ENCODE assay signal across 23 cellular contexts in genomic region chr11:68517121-68517741, GRCh38. TPM values are rescaled to one million over a fixed set of nuclear protein-coding genes. Genes with fewer than 3 reads are reported as not detected.
A peak's percentile ranks its signal among the peaks of the same experiment; 100 is the strongest.
DNase-seq lines count a peak whose midpoint lies in the region; ATAC-seq and TF ChIP-seq lines count a peak whose summit lies in the region.
"Had no signal": no experiment of that assay in that cellular context is flagged by ENCODE, and none has a peak within 500 bp of the region (broad histone marks: within the 10 kb centered on the region; RNA-seq: fewer than 3 reads in every experiment).

No MANE protein-coding gene starts in this region.

- WGBS in adrenal gland, 4 donors, result 70 to 78% (median 77%) methylated on average over 5 of the region's 5 CpGs

- no peaks in the 10 kb centered on the region for H3K9me3 ChIP-seq in T-helper 17 cell (ENCODE audit: control insufficient read depth, low read length, poor library complexity, severe bottlenecking)
- no peaks in the 10 kb centered on the region for H3K9me3 ChIP-seq in adrenal gland (replicated peaks in 1 of 3)
- H3K9me3 ChIP-seq: ovary, right atrium auricular region, upper lobe of left lung had no signal

- H3K9me3 Mint-ChIP-seq in activated naive CD4-positive, alpha-beta T cell treated with anti-CD3 and anti-CD28 coated beads, Interleukin-2, amount 50 U/mL, for 24 hours, result no peaks in the 10 kb centered on the region
- no peaks in the 10 kb centered on the region for H3K9me3 Mint-ChIP-seq in activated naive CD4-positive, alpha-beta T cell treated with anti-CD3 and anti-CD28 coated beads, Interleukin-2, amount 10 ng/mL, durations not matched to agents 7 days and 5 days
- no peaks in the 10 kb centered on the region for H3K9me3 Mint-ChIP-seq in endothelial cell (ENCODE audit: unreplicated experiment)

- intact Hi-C loops in adrenal gland (cut with DNase I), result no loop called here

- peaks cover 15% of the 10 kb centered on the region for H3K36me3 Mint-ChIP-seq in activated naive CD4-positive, alpha-beta T cell treated with anti-CD3 and anti-CD28 coated beads, Interleukin-2, amount 50 U/mL, for 24 hours
- H3K36me3 Mint-ChIP-seq in activated naive CD4-positive, alpha-beta T cell treated with anti-CD3 and anti-CD28 coated beads, Interleukin-2, amount 10 ng/mL, durations not matched to agents 7 days and 5 days, result peaks cover 64% of the 10 kb centered on the region
- peaks cover 2% of the 10 kb centered on the region for H3K36me3 Mint-ChIP-seq in T-helper 17 cell (ENCODE audit: low read depth)
- peaks cover 38% of the 10 kb centered on the region for H3K36me3 Mint-ChIP-seq in endothelial cell (ENCODE audit: low read depth, unreplicated experiment)

- no peak for DNase-seq in activated naive CD4-positive, alpha-beta T cell treated with anti-CD3 and anti-CD28 coated beads, Interleukin-2, amount 10 ng/mL, durations not matched to agents 7 days and 5 days
- DNase-seq in T-helper 17 cell, result no peak
- DNase-seq in endothelial cell (ENCODE audit: low spot score), result no peak
- DNase-seq in adrenal gland, result no peak
- DNase-seq in omental fat pad (ENCODE audit: low spot score), result no peak
- DNase-seq: activated effector memory CD4-positive, alpha-beta T cell treated with anti-CD3 and anti-CD28 coated beads, Interleukin-2, amount 50 U/mL, for 16 hours; C1 segment of cervical spinal cord; DMS 273 treated with DMSO at 0.1 percent for 48 hours; head of caudate nucleus; left colon; mesenchymal stem cell; NCI-H1930; NCI-H2227 treated with DMSO at 0.1 percent for 48 hours; NCI-H748 treated with DMSO at 0.1 percent for 48 hours; ovary; stimulated activated CD4-positive, alpha-beta T cell treated with anti-CD3 and anti-CD28 coated beads, Interleukin-12 subunit alpha, Interleukin-12 subunit beta, amount 100 ng/mL, for 4 hours; upper lobe of left lung had no signal

- H3K4me1 Mint-ChIP-seq in activated naive CD4-positive, alpha-beta T cell treated with anti-CD3 and anti-CD28 coated beads, Interleukin-2, amount 50 U/mL, for 24 hours, result peaks cover 86% of the 10 kb centered on the region
- peaks cover 9% of the 10 kb centered on the region for H3K4me1 Mint-ChIP-seq in activated naive CD4-positive, alpha-beta T cell treated with anti-CD3 and anti-CD28 coated beads, Interleukin-2, amount 10 ng/mL, durations not matched to agents 7 days and 5 days
- H3K4me1 Mint-ChIP-seq in T-helper 17 cell (peaks cover 40% of the 10 kb centered on the region), endothelial cell (ENCODE audit: unreplicated experiment) (peaks cover 25% of the 10 kb centered on the region)

- H3K27me3 Mint-ChIP-seq in activated naive CD4-positive, alpha-beta T cell treated with anti-CD3 and anti-CD28 coated beads, Interleukin-2, amount 50 U/mL, for 24 hours, result no peaks in the 10 kb centered on the region
- H3K27me3 Mint-ChIP-seq in activated naive CD4-positive, alpha-beta T cell treated with anti-CD3 and anti-CD28 coated beads, Interleukin-2, amount 10 ng/mL, durations not matched to agents 7 days and 5 days, result no peaks in the 10 kb centered on the region
- no peaks in the 10 kb centered on the region for H3K27me3 Mint-ChIP-seq in T-helper 17 cell
- peaks cover 4% of the 10 kb centered on the region for H3K27me3 Mint-ChIP-seq in endothelial cell (ENCODE audit: unreplicated experiment)

- no peak overlapping the region for H3K27ac ChIP-seq in adrenal gland
- H3K27ac ChIP-seq: cardiac muscle cell, ovary, right atrium auricular region, upper lobe of left lung had no signal

- H3K4me3 ChIP-seq in adrenal gland, result no peak overlapping the region
- H3K4me3 ChIP-seq: cardiac muscle cell, ovary, right atrium auricular region, upper lobe of left lung had no signal

- peak overlapping the region; percentile 78 for H3K27ac Mint-ChIP-seq in activated naive CD4-positive, alpha-beta T cell treated with anti-CD3 and anti-CD28 coated beads, Interleukin-2, amount 50 U/mL, for 24 hours
- H3K27ac Mint-ChIP-seq in activated naive CD4-positive, alpha-beta T cell treated with anti-CD3 and anti-CD28 coated beads, Interleukin-2, amount 10 ng/mL, durations not matched to agents 7 days and 5 days, result no peak overlapping the region
- H3K27ac Mint-ChIP-seq in T-helper 17 cell, result peak overlapping the region; percentile 67
- peak overlapping the region; percentile 49 for H3K27ac Mint-ChIP-seq in endothelial cell (ENCODE audit: unreplicated experiment)

- TF ChIP-seq CTCF in endothelial cell (IDR thresholded peaks at IDR 0.05; ENCODE audit: unreplicated experiment) (no peak), adrenal gland (IDR thresholded peaks at IDR 0.05) (no peak), omental fat pad (IDR thresholded peaks at IDR 0.05) (no peak)

- CTCF ChIA-PET in activated naive CD4-positive, alpha-beta T cell treated with anti-CD3 and anti-CD28 coated beads, Interleukin-2, amount 10 ng/mL, durations not matched to agents 7 days and 5 days (lab: Charles Lee), result no interaction called here

- H3K27me3 ChIP-seq in adrenal gland, result no peaks in the 10 kb centered on the region
- H3K27me3 ChIP-seq: cardiac muscle cell, ovary, right atrium auricular region, upper lobe of left lung had no signal

- no peak for ATAC-seq in T-helper 17 cell
- no peak for ATAC-seq in GM21447 (IDR thresholded peaks at IDR 0.05; ENCODE audit: unreplicated experiment)
- ATAC-seq in omental fat pad (ENCODE audit: low FRiP score), result no peak
- no peak for ATAC-seq in HG03135 (IDR thresholded peaks at IDR 0.05; ENCODE audit: unreplicated experiment)
- ATAC-seq: HCT116, left colon had no signal

- no peak overlapping the region for H3K4me3 Mint-ChIP-seq in activated naive CD4-positive, alpha-beta T cell treated with anti-CD3 and anti-CD28 coated beads, Interleukin-2, amount 50 U/mL, for 24 hours
- H3K4me3 Mint-ChIP-seq in activated naive CD4-positive, alpha-beta T cell treated with anti-CD3 and anti-CD28 coated beads, Interleukin-2, amount 10 ng/mL, durations not matched to agents 7 days and 5 days, result no peak overlapping the region
- no peak overlapping the region for H3K4me3 Mint-ChIP-seq in T-helper 17 cell
- no peak overlapping the region for H3K4me3 Mint-ChIP-seq in endothelial cell (ENCODE audit: unreplicated experiment)

- TF ChIP-seq POLR2A in adrenal gland (IDR thresholded peaks at IDR 0.05), result no peak

- H3K4me1 ChIP-seq in adrenal gland (replicated peaks in 1 of 2), result peaks cover 4 to 6% of the 10 kb centered on the region in 2 donors

- H3K36me3 ChIP-seq in adrenal gland (replicated peaks in 1 of 2), result peaks cover 0 to 11% of the 10 kb centered on the region in 2 donors
- H3K36me3 ChIP-seq: ovary had no signal

RNA-seq across cellular contexts. Expression of gene PPP6R3, which starts 56.7 kb away (rescaled TPM):
- total RNA-seq in T-helper 17 cell (100 to 1,000 TPM; 134 to 136 TPM), endothelial cell (ENCODE audit: unreplicated experiment) (115 TPM), adrenal gland (100 to 1,000 TPM in 2 of 8 donors, 10 to 100 TPM in 6; 68.9 to 180 (median 94.0) TPM), omental fat pad (100 to 1,000 TPM; 104 to 137 (median 119) TPM)
- polyA plus RNA-seq in adrenal gland, result 10 to 100 TPM; 40.2 to 65.6 (median 52.9) TPM
